8 cellular contexts compared by ENCODE assay signal in genomic region chr5:149035282-149035882, GRCh38. TPM values are rescaled to one million over a fixed set of nuclear protein-coding genes. Genes with fewer than 3 reads are reported as not detected.
A peak's percentile ranks its signal among the peaks of the same experiment; 100 is the strongest.
DNase-seq lines count a peak whose midpoint lies in the region; ATAC-seq and TF ChIP-seq lines count a peak whose summit lies in the region.

No MANE protein-coding gene starts in this region.

- no peak overlapping the region for H3K4me3 Mint-ChIP-seq in neural progenitor cell

- no peak overlapping the region for H2AFZ ChIP-seq in neural progenitor cell (replicated peaks)

- H4K20me1 ChIP-seq in neural progenitor cell (ENCODE audit: low read depth) = no peaks in the 10 kb centered on the region

- peak; percentile 81 for DNase-seq in DMS53 (lab: John Stamatoyannopoulos, UW)
- DNase-seq in Jurkat, Clone E6-1 (ENCODE audit: low read depth, low spot score) = peak; percentile 50
- peak; percentile 76 for DNase-seq in RKO (ENCODE audit: low spot score)
- peak; percentile 80 to 81 for DNase-seq in activated T-cell treated with anti-CD3 and anti-CD28 coated beads, Interleukin-2, amount 50 U/mL, for 48 hours
- peak; percentile 86 for DNase-seq in fibroblast of peridontal ligament (ENCODE audit: extremely low read depth)
- peak; percentile 77 for DNase-seq in neural progenitor cell (ENCODE audit: low spot score)
- peak; percentile 93 for DNase-seq in superior temporal gyrus (ENCODE audit: extremely low spot score)

- H3K4me1 ChIP-seq in neural progenitor cell = no peaks in the 10 kb centered on the region

- no peaks in the 10 kb centered on the region for H3K9me3 Mint-ChIP-seq in neural progenitor cell

- H3K27me3 Mint-ChIP-seq in neural progenitor cell (ENCODE audit: insufficient read depth, low read depth) = no peaks in the 10 kb centered on the region

- no peak overlapping the region for H3K27ac ChIP-seq in neural progenitor cell

- H3K27me3 ChIP-seq in neural progenitor cell = no peaks in the 10 kb centered on the region

- H3K27ac Mint-ChIP-seq in neural progenitor cell = no peak overlapping the region

- no peak overlapping the region for H3K4me2 ChIP-seq in neural progenitor cell

- ATAC-seq in GM21528 (IDR thresholded peaks at IDR 0.05; ENCODE audit: low FRiP score, unreplicated experiment) = peak; percentile 89

- H3K36me3 Mint-ChIP-seq in neural progenitor cell = no peaks in the 10 kb centered on the region

- no peaks in the 10 kb centered on the region for H3K4me1 Mint-ChIP-seq in neural progenitor cell

- H3K36me3 ChIP-seq in neural progenitor cell = no peaks in the 10 kb centered on the region

- peak; percentile 89 for TF ChIP-seq CTCF in neural progenitor cell (IDR thresholded peaks at IDR 0.05)

- no peak overlapping the region for H3K4me3 ChIP-seq in Jurkat, Clone E6-1 (ENCODE audit: low read length)
- H3K4me3 ChIP-seq in neural progenitor cell = no peak overlapping the region

- H3K79me2 ChIP-seq in neural progenitor cell (ENCODE audit: low read depth) = no peaks in the 10 kb centered on the region

- H3K9me3 ChIP-seq in neural progenitor cell (ENCODE audit: low read depth) = no peaks in the 10 kb centered on the region

- no peaks in the 10 kb centered on the region for H3F3A ChIP-seq in neural progenitor cell (ENCODE audit: low read depth)

- H3K9ac ChIP-seq in neural progenitor cell = no peak overlapping the region

RNA-seq across cellular contexts. Expression of gene SH3TC2, which starts 27.5 kb away (rescaled TPM):
- not detected for polyA plus RNA-seq in Jurkat, Clone E6-1 (2012; ENCODE audit: insufficient read depth, insufficient read length)
- total RNA-seq in neural progenitor cell (ENCODE audit: low replicate concordance) = 0.12 and 0.69 TPM in 2 replicates
